Comparison of ENCODE assay signal across 8 cellular contexts in genomic region chr10:29496341-29497162, GRCh38.
DNase-seq lines count a peak whose midpoint lies in the region; ATAC-seq and TF ChIP-seq lines count a peak whose summit lies in the region.

No MANE protein-coding gene starts in this region.

- H3K27me3 Mint-ChIP-seq in natural killer cell treated with Interleukin-12 subunit alpha and Interleukin-12 subunit beta and Interleukin-15 and Interleukin-18, amount 100 ng/mL, for 72 hours = no peaks in the 10 kb centered on the region

- H3K4me3 Mint-ChIP-seq in natural killer cell treated with Interleukin-12 subunit alpha and Interleukin-12 subunit beta and Interleukin-15 and Interleukin-18, amount 100 ng/mL, for 72 hours = no peak overlapping the region

- H3K9me3 Mint-ChIP-seq in natural killer cell treated with Interleukin-12 subunit alpha and Interleukin-12 subunit beta and Interleukin-15 and Interleukin-18, amount 100 ng/mL, for 72 hours = no peaks in the 10 kb centered on the region

- peaks cover 4% of the 10 kb centered on the region for H3K36me3 Mint-ChIP-seq in natural killer cell treated with Interleukin-12 subunit alpha and Interleukin-12 subunit beta and Interleukin-15 and Interleukin-18, amount 100 ng/mL, for 72 hours

- no peaks in the 10 kb centered on the region for H3K9me3 ChIP-seq in fibroblast of lung (ENCODE audit: control insufficient read depth, insufficient read depth, low read depth, low read length)

- peak; percentile 79 for DNase-seq in DMS 273 (lab: John Stamatoyannopoulos, UW; ENCODE audit: unreplicated experiment)
- DNase-seq in DMS 273 treated with DMSO at 0.1 percent for 48 hours (lab: John Stamatoyannopoulos, UW) = no peak
- peak; percentile 25 for DNase-seq in NCI-H82 treated with DMSO at 0.1 percent for 48 hours (lab: John Stamatoyannopoulos, UW; ENCODE audit: unreplicated experiment)
- DNase-seq in activated T-cell treated with anti-CD3 and anti-CD28 coated beads, Interleukin-2, amount 50 U/mL, for 1 hour = peak; percentile 63
- DNase-seq in fibroblast of lung (ENCODE audit: low read depth in 2 of 2) = peak; percentile 52 to 62
- peak; percentile 75 for DNase-seq in natural killer cell treated with Interleukin-12 subunit alpha and Interleukin-12 subunit beta and Interleukin-15 and Interleukin-18, amount 100 ng/mL, for 72 hours (ENCODE audit: low spot score)
- peak; percentile 87 for DNase-seq in stimulated activated naive CD8-positive, alpha-beta T cell treated with anti-CD3 and anti-CD28 coated beads, Interleukin-15, Interleukin-2, amounts not matched to agents 100 U/mL and 50 U/mL, for 24 hours

- H3K4me3 ChIP-seq in fibroblast of lung (replicated peaks in 1 of 4; ENCODE audit: control extremely low read depth in 1 of 4, insufficient read depth in 1 of 4, low read depth in 3 of 4, low read length in 4 of 4) = no peak overlapping the region

- peak; percentile 97 for TF ChIP-seq CTCF in fibroblast of lung (conservative IDR thresholded peaks at IDR 0.05 in 1 of 2, IDR thresholded peaks at IDR 0.05 in 1 of 2; ENCODE audit: low read depth in 1 of 2, low read length in 2 of 2)

- no peak overlapping the region for H3K9ac ChIP-seq in fibroblast of lung (ENCODE audit: insufficient read depth, low read length)

- H4K20me1 ChIP-seq in fibroblast of lung (ENCODE audit: control insufficient read depth, extremely low read depth, insufficient read depth, low read length) = no peaks in the 10 kb centered on the region

- H3K79me2 ChIP-seq in fibroblast of lung (ENCODE audit: control insufficient read depth, insufficient read depth, low read length) = no peaks in the 10 kb centered on the region

- peak; percentile 75 for ATAC-seq in HG02852 (IDR thresholded peaks at IDR 0.05; ENCODE audit: unreplicated experiment)
- ATAC-seq in natural killer cell treated with Interleukin-12 subunit alpha and Interleukin-12 subunit beta and Interleukin-15 and Interleukin-18, amount 100 ng/mL, for 72 hours = peak; percentile 68 to 76
- ATAC-seq in stimulated activated naive CD8-positive, alpha-beta T cell treated with anti-CD3 and anti-CD28 coated beads, Interleukin-15, Interleukin-2, amounts not matched to agents 100 U/mL and 50 U/mL, for 24 hours = peak; percentile 74

- no peak overlapping the region for H2AFZ ChIP-seq in fibroblast of lung (ENCODE audit: low read length)

- no peaks in the 10 kb centered on the region for H3K27me3 ChIP-seq in fibroblast of lung (ENCODE audit: control insufficient read depth, insufficient read depth, low read length)

- peaks cover 0 to 5% of the 10 kb centered on the region in 2 donors for H3K4me1 Mint-ChIP-seq in natural killer cell treated with Interleukin-12 subunit alpha and Interleukin-12 subunit beta and Interleukin-15 and Interleukin-18, amount 100 ng/mL, for 72 hours (ENCODE audit: low read depth in 2 of 2)

- H3K36me3 ChIP-seq in fibroblast of lung (ENCODE audit: control insufficient read depth, insufficient read depth, low read length) = peaks cover 3% of the 10 kb centered on the region

- no peak overlapping the region for H3K27ac Mint-ChIP-seq in natural killer cell treated with Interleukin-12 subunit alpha and Interleukin-12 subunit beta and Interleukin-15 and Interleukin-18, amount 100 ng/mL, for 72 hours

- no peak overlapping the region for H3K27ac ChIP-seq in fibroblast of lung (ENCODE audit: insufficient read depth, low read length)

- no peak overlapping the region for H3K4me2 ChIP-seq in fibroblast of lung (ENCODE audit: extremely low read depth, insufficient read depth, low read length)

- peaks cover 4% of the 10 kb centered on the region for H3K4me1 ChIP-seq in fibroblast of lung (ENCODE audit: control insufficient read depth, extremely low read depth, insufficient read depth, low read length)
